Comparison of ENCODE assay signal across 15 cellular contexts in the genomic region with DNA sequence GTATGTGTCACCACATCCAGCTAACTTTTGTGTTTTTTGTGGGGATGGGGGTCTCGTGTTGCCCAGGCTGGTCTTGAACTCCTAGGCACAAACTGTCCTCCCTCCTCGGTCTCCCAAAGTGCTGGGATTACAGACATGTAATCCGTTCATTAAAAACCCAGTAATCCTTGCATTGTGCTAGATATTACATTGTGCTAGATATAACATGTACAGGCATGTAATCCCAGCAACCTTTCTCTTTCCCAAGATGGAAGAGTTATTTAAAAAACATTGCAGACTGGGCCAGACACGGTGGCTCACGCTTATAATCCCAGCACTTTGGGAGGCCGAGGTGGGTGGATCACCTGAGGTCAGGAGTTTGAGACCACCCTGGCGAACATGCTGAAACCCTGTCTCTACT. TPM values are rescaled to one million over a fixed set of nuclear protein-coding genes. Genes with fewer than 3 reads are reported as not detected.
DNase-seq lines count a peak whose midpoint lies in the region; FAIRE-seq and TF ChIP-seq lines count a peak whose summit lies in the region.
"Had no signal": no experiment of that assay in that cellular context is flagged by ENCODE, and none has a peak within 500 bp of the region (broad histone marks: within the 10 kb centered on the region; RNA-seq: fewer than 3 reads in every experiment).

No MANE protein-coding gene starts in this region.

- H3K4me2 ChIP-seq in BLaER1 (peak overlapping the region; percentile 88), astrocyte (ENCODE audit: low read length) (no peak overlapping the region)
- H3K4me2 ChIP-seq: KMS-11 had no signal

- peaks cover 77% of the 10 kb centered on the region for H3K4me1 ChIP-seq in BLaER1
- peaks cover 61% of the 10 kb centered on the region for H3K4me1 ChIP-seq in CD8-positive, alpha-beta memory T cell (ENCODE audit: insufficient read depth, low read length)
- H3K4me1 ChIP-seq in astrocyte (ENCODE audit: insufficient read depth, low read length): peaks cover 29% of the 10 kb centered on the region
- H3K4me1 ChIP-seq in mesodermal cell (ENCODE audit: control insufficient read depth, insufficient read depth, low read length, poor library complexity, severe bottlenecking): peaks cover 59% of the 10 kb centered on the region

- peak overlapping the region in 3 of 7 donors; percentile 19 to 79 (median 19) for H3K4me3 Mint-ChIP-seq in CD8-positive, alpha-beta memory T cell
- H3K4me3 Mint-ChIP-seq in astrocyte (ENCODE audit: unreplicated experiment): no peak overlapping the region
- H3K4me3 Mint-ChIP-seq in progenitor cell of endocrine pancreas (ENCODE audit: low read depth): no peak overlapping the region
- H3K4me3 Mint-ChIP-seq: activated naive CD8-positive, alpha-beta T cell treated with anti-CD3 and anti-CD28 coated beads, Interleukin-2, amount 10 ng/mL, durations not matched to agents 7 days and 5 days had no signal

- H3K9ac ChIP-seq in BLaER1 (peak overlapping the region; percentile 62; the same call in 1 of the 2 replicates), astrocyte (ENCODE audit: low read length) (no peak overlapping the region)
- H3K9ac ChIP-seq: KMS-11 had no signal

- H3K27ac ChIP-seq in BLaER1: peak overlapping the region; percentile 88
- H3K27ac ChIP-seq in CD8-positive, alpha-beta memory T cell (ENCODE audit: low read depth, low read length): no peak overlapping the region
- H3K27ac ChIP-seq in astrocyte (ENCODE audit: low read depth, low read length): no peak overlapping the region
- H3K27ac ChIP-seq in mesodermal cell (ENCODE audit: low read depth, low read length, severe bottlenecking): peak overlapping the region; percentile 45
- H3K27ac ChIP-seq: KMS-11, neutrophil, SJSA1 had no signal

- DNase-seq in CD8-positive, alpha-beta memory T cell: no peak
- DNase-seq in astrocyte (ENCODE audit: low read depth) (no peak), progenitor cell of endocrine pancreas (ENCODE audit: low spot score, unreplicated experiment) (no peak), kidney tubule cell (ENCODE audit: low spot score) (no peak), NCI-H2227 treated with DMSO at 0.1 percent for 48 hours (lab: John Stamatoyannopoulos, UW) (no peak)
- DNase-seq: activated CD4-positive, alpha-beta T cell treated with anti-CD3 and anti-CD28 coated beads for 4 hours; activated naive CD8-positive, alpha-beta T cell treated with anti-CD3 and anti-CD28 coated beads, Interleukin-2, amount 10 ng/mL, durations not matched to agents 7 days and 5 days; NCI-H1092; NCI-H526; T1000 had no signal

- H3K36me3 ChIP-seq in BLaER1 (peaks cover 26% of the 10 kb centered on the region), astrocyte (ENCODE audit: insufficient read depth, low read length) (peaks cover 12% of the 10 kb centered on the region), mesodermal cell (ENCODE audit: control insufficient read depth, insufficient read depth, low read length) (peaks cover 47% of the 10 kb centered on the region)
- peaks cover 6% of the 10 kb centered on the region for H3K36me3 ChIP-seq in CD8-positive, alpha-beta memory T cell (ENCODE audit: insufficient read depth, low read length)
- H3K36me3 ChIP-seq: neutrophil had no signal

- peak overlapping the region; percentile 10; the same call in 1 of the 2 replicates for H3K4me3 ChIP-seq in BLaER1
- H3K4me3 ChIP-seq in CD8-positive, alpha-beta memory T cell (ENCODE audit: low read length): no peak overlapping the region
- H3K4me3 ChIP-seq in astrocyte (ENCODE audit: insufficient read depth, low read depth, low read length): no peak overlapping the region
- H3K4me3 ChIP-seq in mesodermal cell (ENCODE audit: extremely low read depth, insufficient read depth, low read length, poor library complexity, severe bottlenecking): no peak overlapping the region
- H3K4me3 ChIP-seq: SJSA1 had no signal

- H4K20me1 ChIP-seq in BLaER1 (peaks cover 28% of the 10 kb centered on the region), astrocyte (ENCODE audit: insufficient read depth, low read length) (peaks cover 71% of the 10 kb centered on the region)

- peaks cover 0 to 8% (median 5%) of the 10 kb centered on the region in 3 donors for H3K36me3 Mint-ChIP-seq in CD8-positive, alpha-beta memory T cell
- H3K36me3 Mint-ChIP-seq in astrocyte (ENCODE audit: low read depth, unreplicated experiment) (no peaks in the 10 kb centered on the region), progenitor cell of endocrine pancreas (ENCODE audit: insufficient read depth) (no peaks in the 10 kb centered on the region)

- H3K79me2 ChIP-seq in astrocyte (ENCODE audit: insufficient read depth, low read length): peaks cover 96% of the 10 kb centered on the region

- H3K9me3 ChIP-seq in BLaER1 (no peaks in the 10 kb centered on the region), astrocyte (ENCODE audit: insufficient read depth, low read depth, low read length) (no peaks in the 10 kb centered on the region), mesodermal cell (ENCODE audit: control insufficient read depth, low read length) (no peaks in the 10 kb centered on the region)
- no peaks in the 10 kb centered on the region for H3K9me3 ChIP-seq in CD8-positive, alpha-beta memory T cell (ENCODE audit: low read length)
- H3K9me3 ChIP-seq: neutrophil, SJSA1 had no signal

- peak overlapping the region in 6 of 8 donors; percentile 65 to 96 (median 90) for H3K27ac Mint-ChIP-seq in CD8-positive, alpha-beta memory T cell
- H3K27ac Mint-ChIP-seq in astrocyte (ENCODE audit: unreplicated experiment) (peak overlapping the region; percentile 11), progenitor cell of endocrine pancreas (no peak overlapping the region)
- H3K27ac Mint-ChIP-seq: activated naive CD8-positive, alpha-beta T cell treated with anti-CD3 and anti-CD28 coated beads, Interleukin-2, amount 10 ng/mL, durations not matched to agents 7 days and 5 days had no signal

- CTCF ChIA-PET in CD8-positive, alpha-beta memory T cell (lab: Charles Lee): interaction anchor here (1.2 to 5.1 kb wide), 7 partner anchors 10 to 186 kb away, joined by 3 to 88 read pairs (median 15); a partner anchor contains a TSS

- POLR2A ChIA-PET in CD8-positive, alpha-beta memory T cell (lab: Charles Lee): interaction anchor here (1.7 kb wide), 1 partner anchor 18 kb away, joined by 5 read pairs; no protein-coding TSS in a partner anchor

- peaks cover 60 to 76% (median 62%) of the 10 kb centered on the region in 3 donors for H3K4me1 Mint-ChIP-seq in CD8-positive, alpha-beta memory T cell
- peaks cover 58% of the 10 kb centered on the region for H3K4me1 Mint-ChIP-seq in astrocyte (ENCODE audit: low read depth, unreplicated experiment)
- no peaks in the 10 kb centered on the region for H3K4me1 Mint-ChIP-seq in progenitor cell of endocrine pancreas (ENCODE audit: low read depth)

- no peaks in the 10 kb centered on the region for H3K27me3 ChIP-seq in BLaER1
- no peaks in the 10 kb centered on the region for H3K27me3 ChIP-seq in CD8-positive, alpha-beta memory T cell (ENCODE audit: insufficient read depth, low read length, poor library complexity, severe bottlenecking)
- H3K27me3 ChIP-seq in astrocyte (ENCODE audit: insufficient read depth, low read length): no peaks in the 10 kb centered on the region
- H3K27me3 ChIP-seq: neutrophil, SJSA1 had no signal

- no peak for FAIRE-seq in astrocyte (lab: Jason Lieb, UNC)

- 76 to 97% methylated on average over 4 to 5 of the region's 7 CpGs for WGBS in mesodermal cell (ENCODE audit: insufficient coverage in 2 of 2), 2 experiments

- TF ChIP-seq CTCF in astrocyte (IDR thresholded peaks at IDR 0.05; ENCODE audit: insufficient read depth, low read depth, low read length): no peak
- TF ChIP-seq CTCF in progenitor cell of endocrine pancreas (IDR thresholded peaks at IDR 0.05; ENCODE audit: unreplicated experiment): no peak

- no peaks in the 10 kb centered on the region for H3K27me3 Mint-ChIP-seq in CD8-positive, alpha-beta memory T cell
- no peaks in the 10 kb centered on the region for H3K27me3 Mint-ChIP-seq in astrocyte (ENCODE audit: low read depth, unreplicated experiment)
- H3K27me3 Mint-ChIP-seq in progenitor cell of endocrine pancreas: peaks cover 4% of the 10 kb centered on the region
- H3K27me3 Mint-ChIP-seq: activated naive CD8-positive, alpha-beta T cell treated with anti-CD3 and anti-CD28 coated beads, Interleukin-2, amount 10 ng/mL, durations not matched to agents 7 days and 5 days had no signal

- no peak overlapping the region for H2AFZ ChIP-seq in astrocyte (ENCODE audit: low read depth, low read length)

- H3K9me3 Mint-ChIP-seq in CD8-positive, alpha-beta memory T cell: no peaks in the 10 kb centered on the region
- H3K9me3 Mint-ChIP-seq in astrocyte (ENCODE audit: unreplicated experiment) (no peaks in the 10 kb centered on the region), progenitor cell of endocrine pancreas (ENCODE audit: low read depth) (no peaks in the 10 kb centered on the region)
- H3K9me3 Mint-ChIP-seq: activated naive CD8-positive, alpha-beta T cell treated with anti-CD3 and anti-CD28 coated beads, Interleukin-2, amount 10 ng/mL, durations not matched to agents 7 days and 5 days had no signal

RNA-seq across cellular contexts. Expression of a gene that starts 19.7 kb away (rescaled TPM):
- 10 to 100 TPM; 24.0 to 28.4 TPM for total RNA-seq in CD8-positive, alpha-beta memory T cell
- polyA plus RNA-seq in CD8-positive, alpha-beta memory T cell: 44.3 TPM
- total RNA-seq in astrocyte: 54.8 and 62.7 TPM in 2 replicates
- polyA plus RNA-seq in mesodermal cell (2013, experiment 1 of 2): 117 TPM
- 106 TPM for polyA plus RNA-seq in mesodermal cell (2013, experiment 2 of 2)
- total RNA-seq in progenitor cell of endocrine pancreas: 4.2 and 5.4 TPM in 2 replicates

Comparison
In these comparisons a context has a peak if more than half of its experiments do, and no peak if none do; other contexts are left out.
1. H3K27ac ChIP-seq: peak in BLaER1 (single experiment) and mesodermal cell (single experiment); none in CD8-positive, alpha-beta memory T cell (single experiment) and astrocyte (single experiment).